ENCODE assay signal across 25 cellular contexts in the genomic region with DNA sequence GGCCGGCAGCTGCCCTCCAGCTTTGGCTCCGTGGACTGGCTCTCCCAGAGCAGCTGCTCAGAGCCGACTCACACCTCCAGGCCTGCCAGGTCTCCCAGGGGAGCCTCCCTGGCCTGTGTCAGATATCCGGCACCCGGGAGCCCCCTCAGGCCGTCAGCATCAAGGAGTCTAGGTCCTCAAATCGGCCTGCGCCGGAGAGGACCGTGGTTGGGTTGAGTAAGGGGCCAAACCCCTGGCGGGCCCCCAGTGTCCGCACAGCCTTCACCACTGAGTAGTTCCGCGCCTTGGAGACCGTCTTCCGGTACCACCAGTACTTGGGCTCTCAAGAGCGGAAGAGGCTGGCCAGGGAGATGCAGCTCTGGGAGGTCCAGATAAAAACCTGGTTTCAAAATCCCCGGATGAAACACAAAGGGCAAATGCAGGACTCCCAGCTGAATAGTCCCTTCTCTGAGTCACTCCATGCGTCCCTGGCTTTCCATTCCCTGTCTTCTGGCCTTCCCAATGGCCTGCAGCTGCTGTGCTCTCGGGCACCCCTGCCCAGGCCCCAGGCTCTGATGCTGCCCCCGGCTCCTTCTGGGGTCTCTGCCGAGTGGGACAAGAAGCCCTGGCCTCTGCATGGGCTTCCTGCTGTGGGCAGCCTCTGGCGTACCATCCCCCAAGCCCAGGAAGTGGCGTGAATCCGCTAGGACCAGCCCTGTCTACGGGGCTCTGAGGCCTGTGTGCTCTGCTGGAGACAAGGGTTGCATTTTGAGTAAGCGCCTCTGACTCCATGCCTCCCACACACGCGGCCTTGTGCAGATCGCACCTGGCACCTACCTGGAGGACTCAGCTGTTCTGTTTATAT.
DNase-seq lines count a peak whose midpoint lies in the region; ATAC-seq, FAIRE-seq and TF ChIP-seq lines count a peak whose summit lies in the region.
"Had no signal": no experiment of that assay in that cellular context is flagged by ENCODE, and none has a peak within 500 bp of the region (broad histone marks: within the 10 kb centered on the region; RNA-seq: fewer than 3 reads in every experiment).

No MANE protein-coding gene starts in this region.

- no peak overlapping the region for H3K4me2 ChIP-seq in H1 (ENCODE audit: insufficient read depth in 1 of 2, low read depth in 2 of 2, low read length in 2 of 2)
- H3K4me2 ChIP-seq: PC-9 had no signal

- no peak for TF ChIP-seq RAD21 in H1 (IDR thresholded peaks at IDR 0.05 in 1 of 2, conservative IDR thresholded peaks at IDR 0.05 in 1 of 2; ENCODE audit: low read depth in 2 of 2, low read length in 2 of 2)

- POLR2A ChIA-PET in H1 (lab: Charles Lee; ENCODE audit: partially characterized antibody), result interaction anchor here (0.6 kb wide), 1 partner anchor 30 kb away, joined by 3 read pairs; no protein-coding TSS in a partner anchor

- H3K56ac ChIP-seq in H1 (replicated peaks; ENCODE audit: insufficient read length, low read depth, low read length), result no peak overlapping the region

- no peak overlapping the region for H4K91ac ChIP-seq in H1 (replicated peaks; ENCODE audit: insufficient read length, low read length)

- H4K5ac ChIP-seq in H1 (ENCODE audit: insufficient read length, low read depth, low read length), result no peak overlapping the region

- H3K4me3 Mint-ChIP-seq in naive B cell, result no peak overlapping the region
- no peak overlapping the region for H3K4me3 Mint-ChIP-seq in activated T-helper 2 cell treated with anti-CD3 and anti-CD28 coated beads, Interferon-gamma antibody, Interleukin-2, Interleukin-4, amounts not matched to agents 10 μg/mL and 5 μg/mL and 100 μg/mL, durations not matched to agents 14 hours and 24 hours and 36 hours (ENCODE audit: low read depth)
- H3K4me3 Mint-ChIP-seq: activated naive CD8-positive, alpha-beta T cell; activated T-helper 1 cell treated with anti-CD3 and anti-CD28 coated beads, Interleukin-12 subunit alpha, Interleukin-12 subunit beta, Interleukin-2, Interleukin-4 antibody, amounts not matched to agents 30 ng/mL and 10 ng/mL and 1 ng/mL, durations not matched to agents 14 hours and 24 hours and 36 hours; natural killer cell had no signal

- no peaks in the 10 kb centered on the region for H3K27me3 ChIP-seq in H1 (replicated peaks in 1 of 4; ENCODE audit: control insufficient read depth in 3 of 4, extremely low read depth in 1 of 4, insufficient read depth in 3 of 4, low read length in 3 of 4)
- H3K27me3 ChIP-seq: gastroesophageal sphincter, ovary, thyroid gland had no signal

- H3K4me3 ChIP-seq in H1 (ENCODE audit: extremely low read depth in 1 of 4, insufficient read depth in 2 of 4, low read depth in 3 of 4, low read length in 4 of 4), result no peak overlapping the region
- H3K4me3 ChIP-seq: gastroesophageal sphincter, GM23248, ovary, PC-9, thyroid gland had no signal

- no peak for ATAC-seq in naive B cell (ENCODE audit: low read depth in 2 of 2)
- no peak for ATAC-seq in GM21390 (IDR thresholded peaks at IDR 0.05; ENCODE audit: unreplicated experiment)
- ATAC-seq: esophagus mucosa; gastroesophageal sphincter; left cardiac atrium; natural killer cell; stimulated activated naive CD8-positive, alpha-beta T cell treated with anti-CD3 and anti-CD28 coated beads, Interleukin-15, Interleukin-2, amounts not matched to agents 100 U/mL and 50 U/mL, for 24 hours had no signal

- no peak overlapping the region for H3K9ac ChIP-seq in H1 (replicated peaks in 1 of 4; ENCODE audit: extremely low read depth in 1 of 4, low read depth in 3 of 4, low read length in 3 of 4)
- H3K9ac ChIP-seq: GM23248 had no signal

- H3K9me3 ChIP-seq in H1 (ENCODE audit: insufficient read depth in 2 of 2, low read depth in 1 of 2, low read length in 1 of 2), result no peaks in the 10 kb centered on the region
- H3K9me3 ChIP-seq: gastroesophageal sphincter, ovary, thyroid gland had no signal

- FAIRE-seq in H1 (lab: Jason Lieb, UNC) (no peak), urothelium cell line (lab: Jason Lieb, UNC) (no peak)

- H3K18ac ChIP-seq in H1 (ENCODE audit: extremely low read depth, low read length), result no peak overlapping the region

- H2BK5ac ChIP-seq in H1 (ENCODE audit: low read depth, low read length), result no peak overlapping the region

- peak; percentile 14 for DNase-seq in ELF-1 (ENCODE audit: low read depth, low spot score)
- peak; percentile 29 for DNase-seq in NCI-H187 treated with DMSO at 0.1 percent for 48 hours (lab: John Stamatoyannopoulos, UW)
- no peak for DNase-seq in H1 (ENCODE audit: low read depth in 1 of 2, low spot score in 2 of 2)
- DNase-seq in naive B cell, result peak; percentile 0
- DNase-seq in urothelium cell line (ENCODE audit: low spot score), result no peak
- DNase-seq in AML-193 (lab: John Stamatoyannopoulos, UW), result no peak
- DNase-seq in activated T-helper 2 cell treated with anti-CD3 and anti-CD28 coated beads, Interferon-gamma antibody, Interleukin-2, Interleukin-4, amounts not matched to agents 10 μg/mL and 5 μg/mL and 100 μg/mL, durations not matched to agents 14 hours and 24 hours and 36 hours (ENCODE audit: low spot score), result no peak
- DNase-seq: activated CD4-positive, alpha-beta T cell treated with anti-CD3 and anti-CD28 coated beads for 4 hours; COR-L47; effector CD4-positive, alpha-beta T cell; GM23248; Karpas-422; left cardiac atrium; natural killer cell; ovary; PC-9; stimulated activated CD4-positive, alpha-beta T cell treated with anti-CD3 and anti-CD28 coated beads, Interleukin-4, amount 100 ng/mL, for 24 hours; stimulated activated naive CD8-positive, alpha-beta T cell treated with anti-CD3 and anti-CD28 coated beads, Interleukin-15, Interleukin-2, amounts not matched to agents 100 U/mL and 50 U/mL, for 24 hours; T-helper 1 cell; thyroid gland had no signal

- CTCF ChIA-PET in H1 (lab: Charles Lee; ENCODE audit: partially characterized antibody), result interaction anchor here (1.0 to 1.4 kb wide), 3 partner anchors 9 to 357 kb away, joined by 3 to 4 read pairs (median 3); no protein-coding TSS in a partner anchor

- H3K36me3 Mint-ChIP-seq in naive B cell, result no peaks in the 10 kb centered on the region
- H3K36me3 Mint-ChIP-seq in activated T-helper 2 cell treated with anti-CD3 and anti-CD28 coated beads, Interferon-gamma antibody, Interleukin-2, Interleukin-4, amounts not matched to agents 10 μg/mL and 5 μg/mL and 100 μg/mL, durations not matched to agents 14 hours and 24 hours and 36 hours (ENCODE audit: low read depth), result no peaks in the 10 kb centered on the region
- H3K36me3 Mint-ChIP-seq: activated naive CD8-positive, alpha-beta T cell; natural killer cell had no signal

- no peaks in the 10 kb centered on the region for H3K4me1 Mint-ChIP-seq in naive B cell
- no peaks in the 10 kb centered on the region for H3K4me1 Mint-ChIP-seq in activated T-helper 2 cell treated with anti-CD3 and anti-CD28 coated beads, Interferon-gamma antibody, Interleukin-2, Interleukin-4, amounts not matched to agents 10 μg/mL and 5 μg/mL and 100 μg/mL, durations not matched to agents 14 hours and 24 hours and 36 hours (ENCODE audit: low read depth)
- H3K4me1 Mint-ChIP-seq: natural killer cell had no signal

- H3K79me1 ChIP-seq in H1 (ENCODE audit: low read depth, low read length), result no peaks in the 10 kb centered on the region

- H3K23me2 ChIP-seq in H1 (ENCODE audit: low read depth, low read length), result no peaks in the 10 kb centered on the region

- H4K8ac ChIP-seq in H1 (ENCODE audit: extremely low read depth, insufficient read depth, low read length), result peak overlapping the region; percentile 51

- H3K79me2 ChIP-seq in H1 (ENCODE audit: control insufficient read depth in 1 of 2, insufficient read depth in 2 of 2, low read length in 2 of 2), result no peaks in the 10 kb centered on the region

- TF ChIP-seq POLR2A in H1 (IDR thresholded peaks at IDR 0.05; ENCODE audit: control extremely low read depth in 1 of 2, low read depth in 2 of 2, low read length in 2 of 2), result no peak

- H3K27ac Mint-ChIP-seq in naive B cell, result no peak overlapping the region
- H3K27ac Mint-ChIP-seq in activated T-helper 2 cell treated with anti-CD3 and anti-CD28 coated beads, Interferon-gamma antibody, Interleukin-2, Interleukin-4, amounts not matched to agents 10 μg/mL and 5 μg/mL and 100 μg/mL, durations not matched to agents 14 hours and 24 hours and 36 hours, result no peak overlapping the region
- H3K27ac Mint-ChIP-seq: activated naive CD8-positive, alpha-beta T cell; activated T-helper 1 cell treated with anti-CD3 and anti-CD28 coated beads, Interleukin-12 subunit alpha, Interleukin-12 subunit beta, Interleukin-2, Interleukin-4 antibody, amounts not matched to agents 30 ng/mL and 10 ng/mL and 1 ng/mL, durations not matched to agents 14 hours and 24 hours and 36 hours; natural killer cell had no signal

- H3K27me3 Mint-ChIP-seq in naive B cell, result no peaks in the 10 kb centered on the region
- no peaks in the 10 kb centered on the region for H3K27me3 Mint-ChIP-seq in activated T-helper 2 cell treated with anti-CD3 and anti-CD28 coated beads, Interferon-gamma antibody, Interleukin-2, Interleukin-4, amounts not matched to agents 10 μg/mL and 5 μg/mL and 100 μg/mL, durations not matched to agents 14 hours and 24 hours and 36 hours (ENCODE audit: low read depth)
- H3K27me3 Mint-ChIP-seq: activated naive CD8-positive, alpha-beta T cell had no signal

- H3K27ac ChIP-seq in H1 (ENCODE audit: low read depth, low read length), result no peak overlapping the region
- H3K27ac ChIP-seq: gastroesophageal sphincter, GM23248, ovary, PC-9, thyroid gland had no signal

- no peak for TF ChIP-seq EP300 in H1 (IDR thresholded peaks at IDR 0.05; ENCODE audit: borderline replicate concordance in 1 of 2, low read depth in 2 of 2, low read length in 2 of 2)

- WGBS in H1 (ENCODE audit: extremely low coverage in 1 of 2, insufficient coverage in 1 of 2, insufficient read length in 1 of 2, insufficient replicate concordance in 2 of 2, low coverage in 1 of 2, low lambda C conversion rate in 2 of 2, missing lambda C conversion rate in 1 of 2), 2 experiments, result 90% methylated on average over 29 of the region's 30 CpGs; no CpG with 5 or more reads in 1 of the 2 experiments

- H2BK20ac ChIP-seq in H1 (ENCODE audit: low read length), result no peak overlapping the region

- intact Hi-C loops in activated T-helper 2 cell treated with anti-CD3 and anti-CD28 coated beads, Interferon-gamma antibody, Interleukin-2, Interleukin-4, amounts not matched to agents 10 μg/mL and 5 μg/mL and 100 μg/mL, durations not matched to agents 14 hours and 24 hours and 36 hours (cut with micrococcal nuclease), result no loop called here

- H2AFZ ChIP-seq in H1 (ENCODE audit: low read length), result 0 out of 2 replicates have a peak overlapping the region, but pooled peaks have one; percentile 68
- H2AFZ ChIP-seq: GM23248, PC-9 had no signal

- H3K9me3 Mint-ChIP-seq in naive B cell, result no peaks in the 10 kb centered on the region
- H3K9me3 Mint-ChIP-seq in activated T-helper 2 cell treated with anti-CD3 and anti-CD28 coated beads, Interferon-gamma antibody, Interleukin-2, Interleukin-4, amounts not matched to agents 10 μg/mL and 5 μg/mL and 100 μg/mL, durations not matched to agents 14 hours and 24 hours and 36 hours, result no peaks in the 10 kb centered on the region
- H3K9me3 Mint-ChIP-seq: activated T-helper 1 cell treated with anti-CD3 and anti-CD28 coated beads, Interleukin-12 subunit alpha, Interleukin-12 subunit beta, Interleukin-2, Interleukin-4 antibody, amounts not matched to agents 30 ng/mL and 10 ng/mL and 1 ng/mL, durations not matched to agents 14 hours and 24 hours and 36 hours; natural killer cell had no signal

- no peak overlapping the region for H3K4ac ChIP-seq in H1 (replicated peaks; ENCODE audit: insufficient read length, low read depth, low read length)

- peak overlapping the region; percentile 51; the same call in 1 of the 2 replicates for H2BK12ac ChIP-seq in H1 (ENCODE audit: low read depth, low read length)

- H4K20me1 ChIP-seq in H1 (replicated peaks in 1 of 2; ENCODE audit: control insufficient read depth in 1 of 2, insufficient read depth in 2 of 2, low read length in 2 of 2), result no peaks in the 10 kb centered on the region

- H3K36me3 ChIP-seq in H1 (ENCODE audit: control insufficient read depth in 2 of 4, insufficient read depth in 4 of 4, low read length in 3 of 4), result no peaks in the 10 kb centered on the region
- H3K36me3 ChIP-seq: gastroesophageal sphincter, ovary, thyroid gland had no signal

- H2BK120ac ChIP-seq in H1 (replicated peaks; ENCODE audit: low read depth, low read length), result no peak overlapping the region

- H2BK15ac ChIP-seq in H1 (ENCODE audit: low read length), result no peak overlapping the region

- H3K4me1 ChIP-seq in H1 (replicated peaks in 1 of 4; ENCODE audit: control insufficient read depth in 3 of 4, insufficient read depth in 4 of 4, low read length in 3 of 4), result peaks cover 0 to 7% (median 0%) of the 10 kb centered on the region in 4 experiments; a peak in 1 of 7 replicates
- H3K4me1 ChIP-seq: gastroesophageal sphincter, thyroid gland had no signal

- H2AK5ac ChIP-seq in H1 (ENCODE audit: low read depth, low read length), result no peak overlapping the region

- H3K14ac ChIP-seq in H1 (ENCODE audit: insufficient read length), result no peak overlapping the region

- no peak overlapping the region for H3K23ac ChIP-seq in H1 (ENCODE audit: insufficient read length)

- no peak for TF ChIP-seq CTCF in H1 (IDR thresholded peaks at IDR 0.05; ENCODE audit: control extremely low read depth in 1 of 3, insufficient read depth in 1 of 3, low read depth in 1 of 3, low read length in 3 of 3)

Comparison
In these comparisons a context has a peak if more than half of its experiments do, and no peak if none do; other contexts are left out.
1. DNase-seq: peak in ELF-1 (single experiment), NCI-H187 treated with DMSO at 0.1 percent for 48 hours (single experiment) and naive B cell (single experiment); none in H1 (0 of 2), urothelium cell line (single experiment), AML-193 (0 of 2) and activated T-helper 2 cell treated with anti-CD3 and anti-CD28 coated beads, Interferon-gamma antibody, Interleukin-2, Interleukin-4, amounts not matched to agents 10 μg/mL and 5 μg/mL and 100 μg/mL, durations not matched to agents 14 hours and 24 hours and 36 hours (single experiment).